ENCODE assay signal across 24 cellular contexts in genomic region chr10:101644002-101644401, GRCh38. TPM values are rescaled to one million over a fixed set of nuclear protein-coding genes. Genes with fewer than 3 reads are reported as not detected.
DNase-seq lines count a peak whose midpoint lies in the region; ATAC-seq and TF ChIP-seq lines count a peak whose summit lies in the region.
"Had no signal": no experiment of that assay in that cellular context is flagged by ENCODE, and none has a peak within 500 bp of the region (broad histone marks: within the 10 kb centered on the region; RNA-seq: fewer than 3 reads in every experiment).

No MANE protein-coding gene starts in this region.

- no peak overlapping the region for H4K91ac ChIP-seq in neuronal stem cell (ENCODE audit: low read depth, low read length, poor library complexity)

- H3K9me3 Mint-ChIP-seq in activated CD8-positive, alpha-beta T cell treated with anti-CD3 and anti-CD28 coated beads, Interleukin-2, amount 10 ng/mL, durations not matched to agents 7 days and 5 days (ENCODE audit: insufficient read depth) = no peaks in the 10 kb centered on the region
- H3K9me3 Mint-ChIP-seq: activated CD8-positive, alpha-beta T cell treated with anti-CD3 and anti-CD28 coated beads for 36 hours; CD4-positive, alpha-beta T cell; neural crest cell had no signal

- H3K14ac ChIP-seq in neuronal stem cell (ENCODE audit: low read length) = no peak overlapping the region

- peak overlapping the region; percentile 23 for H3K4me2 ChIP-seq in neuronal stem cell (ENCODE audit: insufficient read depth, low read length, poor library complexity, severe bottlenecking)

- H3K27ac Mint-ChIP-seq in activated CD8-positive, alpha-beta T cell treated with anti-CD3 and anti-CD28 coated beads, Interleukin-2, amount 10 ng/mL, durations not matched to agents 7 days and 5 days = no peak overlapping the region
- H3K27ac Mint-ChIP-seq: CD4-positive, alpha-beta T cell had no signal

- H3K4me1 Mint-ChIP-seq in activated CD8-positive, alpha-beta T cell treated with anti-CD3 and anti-CD28 coated beads, Interleukin-2, amount 10 ng/mL, durations not matched to agents 7 days and 5 days (ENCODE audit: low read depth) = no peaks in the 10 kb centered on the region

- H3K36me3 Mint-ChIP-seq in activated CD8-positive, alpha-beta T cell treated with anti-CD3 and anti-CD28 coated beads, Interleukin-2, amount 10 ng/mL, durations not matched to agents 7 days and 5 days (ENCODE audit: low read depth) = peaks cover 36% of the 10 kb centered on the region

- H2BK5ac ChIP-seq in neuronal stem cell (ENCODE audit: low read length) = no peak overlapping the region

- WGBS in neuronal stem cell (ENCODE audit: extremely low coverage in 2 of 2, insufficient read length in 2 of 2, insufficient replicate concordance in 1 of 2), 2 donors = no CpG with 5 or more reads among the region's 3 CpGs

- no peak overlapping the region for H2BK15ac ChIP-seq in neuronal stem cell (ENCODE audit: low read length)

- no peak overlapping the region for H3K4ac ChIP-seq in neuronal stem cell (ENCODE audit: low read length)

- ATAC-seq in activated CD8-positive, alpha-beta T cell treated with anti-CD3 and anti-CD28 coated beads, Interleukin-2, amount 10 ng/mL, durations not matched to agents 7 days and 5 days = no peak
- no peak for ATAC-seq in GM21381 (IDR thresholded peaks at IDR 0.05; ENCODE audit: unreplicated experiment)
- ATAC-seq: activated CD8-positive, alpha-beta T cell treated with anti-CD3 and anti-CD28 coated beads for 36 hours; gastroesophageal sphincter had no signal

- POLR2A ChIA-PET in activated CD8-positive, alpha-beta T cell treated with anti-CD3 and anti-CD28 coated beads, Interleukin-2, amount 10 ng/mL, durations not matched to agents 7 days and 5 days (lab: Charles Lee) = interaction anchor here (0.7 kb wide), 1 partner anchor 50 kb away, joined by 3 read pairs; no protein-coding TSS in a partner anchor

- DNase-seq in H7 (peak; percentile 79), NCI-H69 (lab: John Stamatoyannopoulos, UW) (peak; percentile 95), iPS DF 19.7 (ENCODE audit: low read depth, low spot score) (peak; percentile 91), neuronal stem cell (ENCODE audit: low spot score) (peak; percentile 84), tibial artery (no peak)
- no peak for DNase-seq in activated CD8-positive, alpha-beta T cell treated with anti-CD3 and anti-CD28 coated beads, Interleukin-2, amount 10 ng/mL, durations not matched to agents 7 days and 5 days
- DNase-seq: activated CD8-positive, alpha-beta T cell treated with anti-CD3 and anti-CD28 coated beads for 36 hours; activated naive CD4-positive, alpha-beta T cell; activated T-cell treated with anti-CD3 and anti-CD28 coated beads, Interleukin-2, amount 50 U/mL, for 1 hour; adrenal gland; CD4-positive, alpha-beta T cell; DMS53; effector memory CD4-positive, alpha-beta T cell; GF-D8; Kasumi-1; left ventricle myocardium inferior; NCI-H2029; NCI-H526 had no signal

- H2BK120ac ChIP-seq in neuronal stem cell (ENCODE audit: low read depth, low read length) = peak overlapping the region; percentile 50

- H3K23ac ChIP-seq in neuronal stem cell (ENCODE audit: low read depth, low read length, poor library complexity) = no peak overlapping the region

- no peaks in the 10 kb centered on the region; the same call in 1 of the 2 replicates for H3K36me3 ChIP-seq in H7 (replicated peaks; ENCODE audit: control insufficient read depth, insufficient read depth, low read length)
- no peaks in the 10 kb centered on the region for H3K36me3 ChIP-seq in neuronal stem cell (replicated peaks in 1 of 2; ENCODE audit: control insufficient read depth in 2 of 2, insufficient read depth in 2 of 2, low read length in 2 of 2)
- peaks cover 0 to 35% (median 3%) of the 10 kb centered on the region in 3 donors for H3K36me3 ChIP-seq in tibial artery
- H3K36me3 ChIP-seq: breast epithelium, left ventricle myocardium inferior, prostate gland had no signal

- H4K8ac ChIP-seq in neuronal stem cell (ENCODE audit: low read depth, low read length) = no peak overlapping the region

- H3K9ac ChIP-seq in neuronal stem cell (ENCODE audit: low read depth, low read length, poor library complexity) = no peak overlapping the region

- H3K4me1 ChIP-seq in neuronal stem cell (ENCODE audit: control insufficient read depth in 2 of 2, insufficient read depth in 1 of 2, low read depth in 1 of 2, low read length in 2 of 2) = peaks cover 10 to 27% of the 10 kb centered on the region in 2 donors
- H3K4me1 ChIP-seq in tibial artery = peaks cover 0 to 11% (median 4%) of the 10 kb centered on the region in 4 donors
- H3K4me1 ChIP-seq: adrenal gland, breast epithelium, prostate gland had no signal

- no peak overlapping the region for H3K4me3 Mint-ChIP-seq in activated CD8-positive, alpha-beta T cell treated with anti-CD3 and anti-CD28 coated beads, Interleukin-2, amount 10 ng/mL, durations not matched to agents 7 days and 5 days
- H3K4me3 Mint-ChIP-seq: activated CD8-positive, alpha-beta T cell treated with anti-CD3 and anti-CD28 coated beads for 36 hours; CD4-positive, alpha-beta T cell; neural crest cell had no signal

- CTCF ChIA-PET in activated CD8-positive, alpha-beta T cell treated with anti-CD3 and anti-CD28 coated beads, Interleukin-2, amount 10 ng/mL, durations not matched to agents 7 days and 5 days (lab: Charles Lee) = no interaction called here

- H3K4me3 ChIP-seq in H7 (ENCODE audit: insufficient read depth, low read depth, low read length) = no peak overlapping the region
- no peak overlapping the region for H3K4me3 ChIP-seq in neuronal stem cell (ENCODE audit: low read length in 2 of 2)
- no peak overlapping the region for H3K4me3 ChIP-seq in tibial artery
- H3K4me3 ChIP-seq: adrenal gland, breast epithelium, esophagus muscularis mucosa, gastroesophageal sphincter, left ventricle myocardium inferior, prostate gland had no signal

- no peak for TF ChIP-seq CTCF in tibial artery (IDR thresholded peaks at IDR 0.05)

- H3K27me3 ChIP-seq in H7 (ENCODE audit: control insufficient read depth, insufficient read depth, low read length) (no peaks in the 10 kb centered on the region), neuronal stem cell (ENCODE audit: control insufficient read depth in 3 of 3, insufficient read depth in 3 of 3, low read depth in 1 of 3, low read length in 3 of 3) (peaks cover 0 to 78% (median 0%) of the 10 kb centered on the region in 3 experiments), tibial artery (no peaks in the 10 kb centered on the region)
- H3K27me3 ChIP-seq: adrenal gland, breast epithelium, esophagus muscularis mucosa, gastroesophageal sphincter had no signal

- H3K9me3 ChIP-seq in neuronal stem cell (replicated peaks in 1 of 2; ENCODE audit: control insufficient read depth in 2 of 2, insufficient read depth in 1 of 2, low read depth in 1 of 2, low read length in 2 of 2) = no peaks in the 10 kb centered on the region
- no peaks in the 10 kb centered on the region for H3K9me3 ChIP-seq in tibial artery
- H3K9me3 ChIP-seq: adrenal gland, breast epithelium, esophagus muscularis mucosa, gastroesophageal sphincter, left ventricle myocardium inferior, prostate gland had no signal

- no peaks in the 10 kb centered on the region for H3K27me3 Mint-ChIP-seq in activated CD8-positive, alpha-beta T cell treated with anti-CD3 and anti-CD28 coated beads, Interleukin-2, amount 10 ng/mL, durations not matched to agents 7 days and 5 days (ENCODE audit: low read depth)
- H3K27me3 Mint-ChIP-seq: activated CD8-positive, alpha-beta T cell treated with anti-CD3 and anti-CD28 coated beads for 36 hours; CD4-positive, alpha-beta T cell had no signal

- H3K79me1 ChIP-seq in neuronal stem cell (ENCODE audit: low read depth, low read length) = no peaks in the 10 kb centered on the region

- no peak overlapping the region for H2AFZ ChIP-seq in neuronal stem cell (ENCODE audit: low read length)

- no peak overlapping the region for H2BK12ac ChIP-seq in neuronal stem cell (ENCODE audit: low read length)

- H2AK5ac ChIP-seq in neuronal stem cell (ENCODE audit: low read depth, low read length) = peak overlapping the region; percentile 88

- peak overlapping the region; percentile 94 for H3K27ac ChIP-seq in neuronal stem cell (replicated peaks; ENCODE audit: low read length)
- H3K27ac ChIP-seq in tibial artery = no peak overlapping the region
- H3K27ac ChIP-seq: adrenal gland, breast epithelium, esophagus muscularis mucosa, gastroesophageal sphincter, left ventricle myocardium inferior, prostate gland had no signal

- no peak overlapping the region for H3K18ac ChIP-seq in neuronal stem cell (ENCODE audit: low read length)

- intact Hi-C loops in tibial artery (cut with DNase I; ENCODE audit: low total_unique reads) = no loop called here

RNA-seq across cellular contexts. Expression of gene FBXW4, which starts 51.0 kb away (rescaled TPM):
- total RNA-seq in H7 (2014; rRNA removed; shearing (Covaris generic)) = 25.2 and 25.4 TPM in 2 replicates
- 33.3 TPM for polyA plus RNA-seq in neuronal stem cell (2013, experiment 1 of 2)
- 35.4 TPM for polyA plus RNA-seq in neuronal stem cell (2013, experiment 2 of 2)
- 10 to 100 TPM; 36.7 to 39.3 TPM for total RNA-seq in activated CD8-positive, alpha-beta T cell treated with anti-CD3 and anti-CD28 coated beads, Interleukin-2, amount 10 ng/mL, durations not matched to agents 7 days and 5 days

RNA-seq across cellular contexts. Expression of gene DPCD, which starts 55.9 kb away (rescaled TPM):
- 33.4 and 48.7 TPM in 2 replicates for total RNA-seq in H7 (2014; rRNA removed; shearing (Covaris generic))
- polyA plus RNA-seq in neuronal stem cell (2013, experiment 1 of 2) = 39.1 TPM
- polyA plus RNA-seq in neuronal stem cell (2013, experiment 2 of 2) = 37.9 TPM
- total RNA-seq in activated CD8-positive, alpha-beta T cell treated with anti-CD3 and anti-CD28 coated beads, Interleukin-2, amount 10 ng/mL, durations not matched to agents 7 days and 5 days = 1 to 10 TPM; 5.1 to 6.2 TPM

RNA-seq across cellular contexts. Expression of gene POLL, which starts 55.9 kb away (rescaled TPM):
- 24.9 and 25.0 TPM in 2 replicates for total RNA-seq in H7 (2014; rRNA removed; shearing (Covaris generic))
- 16.0 TPM for polyA plus RNA-seq in neuronal stem cell (2013, experiment 1 of 2)
- polyA plus RNA-seq in neuronal stem cell (2013, experiment 2 of 2) = 15.3 TPM
- total RNA-seq in activated CD8-positive, alpha-beta T cell treated with anti-CD3 and anti-CD28 coated beads, Interleukin-2, amount 10 ng/mL, durations not matched to agents 7 days and 5 days = 10 to 100 TPM; 25.3 to 28.5 TPM

Comparison
In these comparisons a context has a peak if more than half of its experiments do, and no peak if none do; other contexts are left out.
1. DNase-seq: peak in H7 (single experiment), NCI-H69 (single experiment), iPS DF 19.7 (single experiment) and neuronal stem cell (single experiment); none in tibial artery (0 of 2) and activated CD8-positive, alpha-beta T cell treated with anti-CD3 and anti-CD28 coated beads, Interleukin-2, amount 10 ng/mL, durations not matched to agents 7 days and 5 days (single experiment).